11 cellular contexts compared by ENCODE assay signal in the genomic region with DNA sequence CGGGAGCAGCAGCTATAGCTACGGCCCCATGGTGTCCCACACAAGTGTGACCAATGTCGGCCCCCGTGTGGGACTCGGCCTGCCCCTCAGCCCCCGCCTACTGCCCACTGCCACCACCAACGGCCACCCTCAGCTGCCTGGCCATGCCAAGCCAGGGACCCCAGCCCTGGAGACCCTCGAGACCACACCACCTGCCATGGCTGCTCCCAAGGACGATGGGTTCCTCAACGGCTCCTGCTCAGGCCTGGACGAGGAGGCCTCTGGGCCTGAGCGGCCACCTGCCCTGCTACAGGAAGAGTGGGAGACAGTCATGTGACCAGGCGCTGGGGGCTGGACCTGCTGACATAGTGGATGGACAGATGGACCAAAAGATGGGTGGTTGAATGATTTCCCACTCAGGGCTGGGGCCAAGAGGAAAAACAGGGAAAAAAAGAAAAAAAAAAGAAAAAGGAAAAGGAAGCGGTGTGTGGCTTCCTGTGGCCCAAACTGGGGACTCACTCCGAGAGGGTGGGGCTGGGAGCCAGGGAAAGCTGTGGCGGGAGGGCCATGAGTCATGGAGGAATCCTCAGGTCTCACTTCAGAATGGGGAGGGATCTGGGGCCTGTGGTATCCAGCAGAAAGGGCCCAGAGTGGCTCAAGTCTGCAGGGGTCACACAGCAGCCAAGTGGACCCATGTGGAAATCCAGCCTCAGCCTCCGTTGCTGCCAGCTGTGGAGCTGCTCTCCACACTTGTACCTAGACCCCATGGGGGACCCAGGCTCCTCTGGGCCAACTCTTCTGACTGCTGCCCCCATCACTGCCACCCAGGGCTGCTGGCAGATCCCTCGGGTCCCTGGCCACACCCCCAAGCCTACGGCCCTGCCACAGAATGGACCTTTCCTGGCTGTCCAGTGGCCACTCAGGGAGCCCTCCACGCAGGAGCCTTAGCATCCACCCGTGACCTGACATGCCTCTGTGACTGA. TPM values are rescaled to one million over a fixed set of nuclear protein-coding genes. Genes with fewer than 3 reads are reported as not detected.
DNase-seq lines count a peak whose midpoint lies in the region; ATAC-seq and TF ChIP-seq lines count a peak whose summit lies in the region.
"Had no signal": no experiment of that assay in that cellular context is flagged by ENCODE, and none has a peak within 500 bp of the region (broad histone marks: within the 10 kb centered on the region; RNA-seq: fewer than 3 reads in every experiment).

No MANE protein-coding gene starts in this region.

- CTCF ChIA-PET in T-cell (lab: Charles Lee) = interaction anchor here in 1 of 2 donors (0.5 kb wide), 1 partner anchor 1392 kb away, joined by 7 read pairs; no protein-coding TSS in a partner anchor

- H2AK5ac ChIP-seq in neuronal stem cell (ENCODE audit: low read depth, low read length) = no peak overlapping the region

- peaks cover 6% of the 10 kb centered on the region for H3K4me1 Mint-ChIP-seq in chondrocyte (ENCODE audit: low read depth)
- H3K4me1 Mint-ChIP-seq in T-cell = peaks cover 0 to 4% (median 2%) of the 10 kb centered on the region in 3 donors

- H2AFZ ChIP-seq in neuronal stem cell (ENCODE audit: low read length) = no peak overlapping the region

- peaks cover 0 to 5% (median 5%) of the 10 kb centered on the region in 3 experiments for H3K27me3 ChIP-seq in neuronal stem cell (ENCODE audit: control insufficient read depth in 3 of 3, insufficient read depth in 3 of 3, low read depth in 1 of 3, low read length in 3 of 3)

- H3K9ac ChIP-seq in neuronal stem cell (ENCODE audit: low read depth, low read length, poor library complexity) = no peak overlapping the region

- no peak overlapping the region for H3K4me3 ChIP-seq in neuronal stem cell (ENCODE audit: low read length in 2 of 2)

- no peak overlapping the region for H4K91ac ChIP-seq in neuronal stem cell (ENCODE audit: low read depth, low read length, poor library complexity)

- no peak overlapping the region for H3K27ac ChIP-seq in neuronal stem cell (replicated peaks; ENCODE audit: low read length)

- no peak overlapping the region for H3K4me2 ChIP-seq in neuronal stem cell (ENCODE audit: insufficient read depth, low read length, poor library complexity, severe bottlenecking)

- H3K14ac ChIP-seq in neuronal stem cell (ENCODE audit: low read length) = no peak overlapping the region

- no peak overlapping the region for H4K8ac ChIP-seq in neuronal stem cell (ENCODE audit: low read depth, low read length)

- WGBS in neuronal stem cell (ENCODE audit: extremely low coverage in 2 of 2, insufficient read length in 2 of 2, insufficient replicate concordance in 1 of 2), 2 donors = no CpG with 5 or more reads among the region's 21 CpGs

- peaks cover 2% of the 10 kb centered on the region for H3K79me1 ChIP-seq in neuronal stem cell (ENCODE audit: low read depth, low read length)

- no peak for ATAC-seq in T-cell (replicated peaks in 1 of 4)
- ATAC-seq: natural killer cell had no signal

- H3K27me3 Mint-ChIP-seq in chondrocyte (ENCODE audit: low read depth) (no peaks in the 10 kb centered on the region), T-cell (peaks cover 6 to 8% of the 10 kb centered on the region in 2 donors)

- H3K36me3 Mint-ChIP-seq in chondrocyte (ENCODE audit: low read depth) (no peaks in the 10 kb centered on the region), T-cell (no peaks in the 10 kb centered on the region)
- H3K36me3 Mint-ChIP-seq: natural killer cell had no signal

- H3K4me3 Mint-ChIP-seq in chondrocyte (ENCODE audit: unreplicated experiment) = no peak overlapping the region
- no peak overlapping the region for H3K4me3 Mint-ChIP-seq in T-cell
- H3K4me3 Mint-ChIP-seq: natural killer cell; T-helper 1 cell treated with Interleukin-12 subunit alpha and Interleukin-12 subunit beta and Interleukin-4 antibody, amounts not matched to agents 30 μg/mL and 1 μg/mL, for 36 hours had no signal

- H3K4me1 ChIP-seq in neuronal stem cell (ENCODE audit: control insufficient read depth in 2 of 2, insufficient read depth in 1 of 2, low read depth in 1 of 2, low read length in 2 of 2) = no peaks in the 10 kb centered on the region

- H3K18ac ChIP-seq in neuronal stem cell (ENCODE audit: low read length) = peak overlapping the region; percentile 11

- POLR2A ChIA-PET in T-cell (lab: Charles Lee) = no interaction called here

- H2BK12ac ChIP-seq in neuronal stem cell (ENCODE audit: low read length) = no peak overlapping the region

- H3K23ac ChIP-seq in neuronal stem cell (ENCODE audit: low read depth, low read length, poor library complexity) = no peak overlapping the region

- no peak overlapping the region for H2BK5ac ChIP-seq in neuronal stem cell (ENCODE audit: low read length)

- no peak overlapping the region for H2BK15ac ChIP-seq in neuronal stem cell (ENCODE audit: low read length)

- peak; percentile 84 for DNase-seq in EL
- DNase-seq in M059J (ENCODE audit: low read depth) = peak; percentile 78
- DNase-seq in chondrocyte (ENCODE audit: low spot score) = peak; percentile 82
- no peak for DNase-seq in neuronal stem cell (ENCODE audit: low spot score)
- DNase-seq in NCI-H446 (lab: John Stamatoyannopoulos, UW) = no peak
- no peak for DNase-seq in pons (ENCODE audit: low spot score)
- no peak for DNase-seq in T-cell
- no peak for DNase-seq in NCI-H748 (lab: John Stamatoyannopoulos, UW; ENCODE audit: unreplicated experiment)
- DNase-seq: natural killer cell, NCI-H1694 had no signal

- H3K27ac Mint-ChIP-seq in chondrocyte (ENCODE audit: unreplicated experiment) (no peak overlapping the region), T-cell (no peak overlapping the region)
- H3K27ac Mint-ChIP-seq: natural killer cell; T-helper 1 cell treated with Interleukin-12 subunit alpha and Interleukin-12 subunit beta and Interleukin-4 antibody, amounts not matched to agents 30 μg/mL and 1 μg/mL, for 36 hours had no signal

- H3K9me3 Mint-ChIP-seq in chondrocyte (ENCODE audit: low read depth) = no peaks in the 10 kb centered on the region
- no peaks in the 10 kb centered on the region for H3K9me3 Mint-ChIP-seq in T-cell
- H3K9me3 Mint-ChIP-seq: natural killer cell; T-helper 1 cell treated with Interleukin-12 subunit alpha and Interleukin-12 subunit beta and Interleukin-4 antibody, amounts not matched to agents 30 μg/mL and 1 μg/mL, for 36 hours had no signal

- peaks cover 0 to 2% of the 10 kb centered on the region in 2 donors for H3K9me3 ChIP-seq in neuronal stem cell (replicated peaks in 1 of 2; ENCODE audit: control insufficient read depth in 2 of 2, insufficient read depth in 1 of 2, low read depth in 1 of 2, low read length in 2 of 2)

- TF ChIP-seq CTCF in chondrocyte (IDR thresholded peaks at IDR 0.05) = no peak

- H3K4ac ChIP-seq in neuronal stem cell (ENCODE audit: low read length) = no peak overlapping the region

- H2BK120ac ChIP-seq in neuronal stem cell (ENCODE audit: low read depth, low read length) = no peak overlapping the region

- H3K36me3 ChIP-seq in neuronal stem cell (replicated peaks in 1 of 2; ENCODE audit: control insufficient read depth in 2 of 2, insufficient read depth in 2 of 2, low read length in 2 of 2) = peaks cover 0 to 2% of the 10 kb centered on the region in 2 donors

RNA-seq across cellular contexts. Expression of gene PTH1R, which starts 26.1 kb away (rescaled TPM):
- 0.49 and 1.4 TPM in 2 replicates for total RNA-seq in M059J (2014; rRNA removed; shearing (Covaris generic))
- total RNA-seq in chondrocyte = 2.4 to 6.3 TPM (median 3.1 TPM) in 3 replicates
- 2.2 TPM for polyA plus RNA-seq in neuronal stem cell (2013, experiment 1 of 2)
- polyA plus RNA-seq in neuronal stem cell (2013, experiment 2 of 2) = 2.6 TPM
- total RNA-seq in T-cell = under 1 TPM in 1 of 5 donors, not detected in 4; 0.32 TPM
- total RNA-seq: natural killer cell had no signal

RNA-seq across cellular contexts. Expression of gene MYL3, which starts 40.4 kb away (rescaled TPM):
- total RNA-seq in M059J (2014; rRNA removed; shearing (Covaris generic)) = 2.6 TPM in 1 of 2 replicates, not detected in the other
- total RNA-seq in chondrocyte (0.22 to 0.82 TPM in 2 of 3 replicates, not detected in the other), T-cell (not detected)
- polyA plus RNA-seq in neuronal stem cell (2013, experiment 1 of 2) = 0.26 TPM
- 0.25 TPM for polyA plus RNA-seq in neuronal stem cell (2013, experiment 2 of 2)
- total RNA-seq: natural killer cell had no signal

Comparison
In these comparisons a context has a peak if more than half of its experiments do, and no peak if none do; other contexts are left out.
1. DNase-seq: peak in EL (single experiment), M059J (single experiment) and chondrocyte (single experiment); none in neuronal stem cell (single experiment), NCI-H446 (0 of 2), pons (single experiment), T-cell (0 of 34) and NCI-H748 (single experiment).